Comparison of ENCODE assay signal across 8 cellular contexts in genomic region chr2:70647873-70648481, GRCh38.
DNase-seq lines count a peak whose midpoint lies in the region; ATAC-seq and TF ChIP-seq lines count a peak whose summit lies in the region.

No MANE protein-coding gene starts in this region.

- TF ChIP-seq CTCF in mesothelial cell of epicardium (IDR thresholded peaks at IDR 0.05; ENCODE audit: unreplicated experiment): peak; percentile 94

- H3K9me3 Mint-ChIP-seq in mesothelial cell of epicardium: peaks cover 12% of the 10 kb centered on the region

- H3K27me3 Mint-ChIP-seq in mesothelial cell of epicardium (ENCODE audit: low read depth): peaks cover 34% of the 10 kb centered on the region

- H3K4me1 Mint-ChIP-seq in mesothelial cell of epicardium: no peaks in the 10 kb centered on the region

- DNase-seq in ELF-1 (ENCODE audit: low read depth, low spot score): peak; percentile 93
- peak; percentile 36 for DNase-seq in NCI-H526 treated with DMSO at 0.1 percent for 48 hours (lab: John Stamatoyannopoulos, UW)
- DNase-seq in activated CD4-positive, alpha-beta T cell treated with anti-CD3 and anti-CD28 coated beads, Interleukin-2, amount 50 U/mL, for 4 hours: peak; percentile 64 to 76
- DNase-seq in effector CD8-positive, alpha-beta T cell (lab: John Stamatoyannopoulos, UW): peak; percentile 54
- peak; percentile 45 to 85 for DNase-seq in mesothelial cell of epicardium (ENCODE audit: low spot score in 2 of 2, unreplicated experiment in 2 of 2)
- peak; percentile 56 for DNase-seq in stimulated activated CD8-positive, alpha-beta memory T cell treated with anti-CD3 and anti-CD28 coated beads, Interleukin-4, amount 100 ng/mL, for 24 hours (ENCODE audit: low read depth)

- H3K4me3 Mint-ChIP-seq in mesothelial cell of epicardium: no peak overlapping the region

- peak; percentile 54 for ATAC-seq in HG03039 (IDR thresholded peaks at IDR 0.05; ENCODE audit: unreplicated experiment)
- no peak for ATAC-seq in GM19395 (IDR thresholded peaks at IDR 0.05; ENCODE audit: unreplicated experiment)

- H3K36me3 Mint-ChIP-seq in mesothelial cell of epicardium: no peaks in the 10 kb centered on the region

- no peak overlapping the region for H3K27ac Mint-ChIP-seq in mesothelial cell of epicardium

Comparison
In these comparisons a context has a peak if more than half of its experiments do, and no peak if none do; other contexts are left out.
1. DNase-seq: peak in every context shown above with its lines; median percentile 93 in ELF-1; 70 in activated CD4-positive, alpha-beta T cell treated with anti-CD3 and anti-CD28 coated beads, Interleukin-2, amount 50 U/mL, for 4 hours; 65 in mesothelial cell of epicardium; 56 in stimulated activated CD8-positive, alpha-beta memory T cell treated with anti-CD3 and anti-CD28 coated beads, Interleukin-4, amount 100 ng/mL, for 24 hours; 54 in effector CD8-positive, alpha-beta T cell; 36 in NCI-H526 treated with DMSO at 0.1 percent for 48 hours.